In genomic region chr1:234154320-234155251, GRCh38 we compare ENCODE assay signal across 8 cellular contexts.
DNase-seq lines count a peak whose midpoint lies in the region; ATAC-seq and TF ChIP-seq lines count a peak whose summit lies in the region.

No MANE protein-coding gene starts in this region.

- no peak overlapping the region for H3K4me3 Mint-ChIP-seq in brain

- no peaks in the 10 kb centered on the region for H3K36me3 Mint-ChIP-seq in brain

- no peaks in the 10 kb centered on the region for H3K36me3 ChIP-seq in upper lobe of left lung

- H3K9me3 ChIP-seq in upper lobe of left lung: no peaks in the 10 kb centered on the region

- H3K27ac Mint-ChIP-seq in brain: no peak overlapping the region

- peaks cover 0 to 3% (median 0%) of the 10 kb centered on the region in 5 experiments for H3K9me3 Mint-ChIP-seq in brain

- H3K4me1 Mint-ChIP-seq in brain: no peaks in the 10 kb centered on the region

- peaks cover 3% of the 10 kb centered on the region for H3K27me3 Mint-ChIP-seq in brain

- TF ChIP-seq POLR2A in upper lobe of left lung (IDR thresholded peaks at IDR 0.05): no peak

- peak in 1 of 2 donors; percentile 70 for ATAC-seq in upper lobe of left lung (ENCODE audit: low FRiP score in 2 of 2)

- H3K4me1 ChIP-seq in upper lobe of left lung: no peaks in the 10 kb centered on the region

- TF ChIP-seq CTCF in brain (conservative IDR thresholded peaks at IDR 0.05) (peak; percentile 80 to 85), upper lobe of left lung (IDR thresholded peaks at IDR 0.05) (peak; percentile 51 to 81 (median 74))

- no peaks in the 10 kb centered on the region for H3K27me3 ChIP-seq in upper lobe of left lung

- no peak overlapping the region for H3K27ac ChIP-seq in upper lobe of left lung

- DNase-seq in stimulated activated CD4-positive, alpha-beta T cell treated with anti-CD3 and anti-CD28 coated beads, Interleukin-2, amount 100 ng/mL, for 4 hours (ENCODE audit: low read depth): peak; percentile 14
- DNase-seq in stimulated activated CD4-positive, alpha-beta T cell treated with anti-CD3 and anti-CD28 coated beads, Interleukin-2, amount 100 ng/mL, for 24 hours: no peak
- peak; percentile 73 for DNase-seq in HT1080 (ENCODE audit: low read depth)
- peak; percentile 69 for DNase-seq in NCI-H774 (lab: John Stamatoyannopoulos, UW)
- peak; percentile 49 for DNase-seq in kidney glomerular epithelial cell (lab: John Stamatoyannopoulos, UW)
- no peak for DNase-seq in upper lobe of left lung
- no peak for DNase-seq in cortex of kidney (lab: John Stamatoyannopoulos, UW)

- no peak for TF ChIP-seq EP300 in upper lobe of left lung (IDR thresholded peaks at IDR 0.05)

- 41 to 45% methylated on average over 7 of the region's 7 CpGs for WGBS in upper lobe of left lung, 2 donors

- H3K4me3 ChIP-seq in upper lobe of left lung: no peak overlapping the region

Comparison
In these comparisons a context has a peak if more than half of its experiments do, and no peak if none do; other contexts are left out.
1. DNase-seq: peak in stimulated activated CD4-positive, alpha-beta T cell treated with anti-CD3 and anti-CD28 coated beads, Interleukin-2, amount 100 ng/mL, for 4 hours (single experiment), HT1080 (single experiment), NCI-H774 (single experiment) and kidney glomerular epithelial cell (single experiment); none in stimulated activated CD4-positive, alpha-beta T cell treated with anti-CD3 and anti-CD28 coated beads, Interleukin-2, amount 100 ng/mL, for 24 hours (0 of 2), upper lobe of left lung (0 of 2) and cortex of kidney (single experiment).